Comparison of ENCODE assay signal across 8 cellular contexts in genomic region chr12:113965951-113966797, GRCh38. TPM values are rescaled to one million over a fixed set of nuclear protein-coding genes. Genes with fewer than 3 reads are reported as not detected.
A peak's percentile ranks its signal among the peaks of the same experiment; 100 is the strongest.
DNase-seq lines count a peak whose midpoint lies in the region; ATAC-seq and TF ChIP-seq lines count a peak whose summit lies in the region.

Gene RBM19, minus strand, starts transcription at chr12:113966325. Its CDS starts 98 bp downstream, at chr12:113966227.

- DNase-seq in COLO829 (ENCODE audit: low spot score) (peak; percentile 100), HS-5 (ENCODE audit: low read depth) (peak; percentile 89), NK-92 (lab: John Stamatoyannopoulos, UW; ENCODE audit: unreplicated experiment) (peak; percentile 81), lower lobe of right lung (peak; percentile 98)
- DNase-seq in activated CD8-positive, alpha-beta memory T cell treated with anti-CD3 and anti-CD28 coated beads for 1 hour (ENCODE audit: extremely low read depth in 1 of 2, low read depth in 1 of 2): peak; percentile 93 to 95
- DNase-seq in effector CD4-positive, alpha-beta T cell: peak; percentile 97
- DNase-seq in stimulated activated CD4-positive, alpha-beta T cell treated with anti-CD3 and anti-CD28 coated beads, TNF-alpha, amount 100 ng/mL, for 24 hours (ENCODE audit: low read depth in 3 of 3): peak; percentile 95 to 98 (median 96)

- peak within 1 kb of the TSS; percentile 71 for H3K27ac ChIP-seq in lower lobe of right lung

- TF ChIP-seq CTCF in lower lobe of right lung (IDR thresholded peaks at IDR 0.05): peak; percentile 97

- peak within 1 kb of the TSS; percentile 91 for H3K4me3 ChIP-seq in lower lobe of right lung

- ATAC-seq in GM19468 (IDR thresholded peaks at IDR 0.05; ENCODE audit: extremely low read depth, unreplicated experiment) (peak; percentile 97), lower lobe of right lung (peak; percentile 100)

- H3K9me3 ChIP-seq in lower lobe of right lung: no peaks in the 10 kb centered on the region

- H3K4me1 ChIP-seq in lower lobe of right lung: peaks cover 19% of the 10 kb centered on the region

- no peaks in the 10 kb centered on the region for H3K27me3 ChIP-seq in lower lobe of right lung (ENCODE audit: low read depth)

- intact Hi-C loops in lower lobe of right lung (cut with DNase I): no loop called here

- H3K36me3 ChIP-seq in lower lobe of right lung: peaks cover 21% of the 10 kb centered on the region

RNA-seq across cellular contexts. Expression of gene RBM19, which starts in this region (rescaled TPM):
- 33.6 TPM for total RNA-seq in lower lobe of right lung

Comparison
In these comparisons a context has a peak if more than half of its experiments do, and no peak if none do; other contexts are left out.
1. Peak in every context shown above with its lines: DNase-seq, ATAC-seq, H3K4me3 ChIP-seq and H3K27ac ChIP-seq.